17 cellular contexts compared by ENCODE assay signal in genomic region chr1:70090146-70090545, GRCh38.
DNase-seq lines count a peak whose midpoint lies in the region; ATAC-seq and TF ChIP-seq lines count a peak whose summit lies in the region.
"Had no signal": no experiment of that assay in that cellular context is flagged by ENCODE, and none has a peak within 500 bp of the region (broad histone marks: within the 10 kb centered on the region; RNA-seq: fewer than 3 reads in every experiment).

No MANE protein-coding gene starts in this region.

- H4K20me1 ChIP-seq in fibroblast of lung (ENCODE audit: control insufficient read depth, extremely low read depth, insufficient read depth, low read length), result no peaks in the 10 kb centered on the region

- H3K9me3 ChIP-seq in RWPE2 (ENCODE audit: severe bottlenecking) (no peaks in the 10 kb centered on the region), fibroblast of lung (ENCODE audit: control insufficient read depth, insufficient read depth, low read depth, low read length) (no peaks in the 10 kb centered on the region)

- H3K36me3 ChIP-seq in RWPE2 (ENCODE audit: low read depth), result no peaks in the 10 kb centered on the region
- H3K36me3 ChIP-seq in fibroblast of lung (ENCODE audit: control insufficient read depth, insufficient read depth, low read length), result no peaks in the 10 kb centered on the region

- TF ChIP-seq CTCF in RWPE2 (IDR thresholded peaks at IDR 0.05; ENCODE audit: poor library complexity, severe bottlenecking) (no peak), fibroblast of lung (conservative IDR thresholded peaks at IDR 0.05 in 1 of 2, IDR thresholded peaks at IDR 0.05 in 1 of 2; ENCODE audit: low read depth in 1 of 2, low read length in 2 of 2) (no peak)

- H3K9ac ChIP-seq in fibroblast of lung (ENCODE audit: insufficient read depth, low read length), result no peak overlapping the region

- no peak overlapping the region for H2AFZ ChIP-seq in fibroblast of lung (ENCODE audit: low read length)

- ATAC-seq in RWPE2 (ENCODE audit: low read depth) (no peak), HG03439 (IDR thresholded peaks at IDR 0.05; ENCODE audit: unreplicated experiment) (no peak)

- H3K4me3 ChIP-seq in RWPE2 (ENCODE audit: severe bottlenecking) (no peak overlapping the region), fibroblast of lung (replicated peaks in 1 of 4; ENCODE audit: control extremely low read depth in 1 of 4, insufficient read depth in 1 of 4, low read depth in 3 of 4, low read length in 4 of 4) (no peak overlapping the region)
- H3K4me3 ChIP-seq: SK-N-MC had no signal

- H3K27ac ChIP-seq in RWPE2 (ENCODE audit: poor library complexity, severe bottlenecking), result peak overlapping the region; percentile 58
- no peak overlapping the region for H3K27ac ChIP-seq in fibroblast of lung (ENCODE audit: insufficient read depth, low read length)
- H3K27ac ChIP-seq: SK-N-MC had no signal

- H3K4me2 ChIP-seq in fibroblast of lung (ENCODE audit: extremely low read depth, insufficient read depth, low read length), result no peak overlapping the region

- no peaks in the 10 kb centered on the region for H3K79me2 ChIP-seq in fibroblast of lung (ENCODE audit: control insufficient read depth, insufficient read depth, low read length)

- DNase-seq in EH (ENCODE audit: low read depth) (peak; percentile 59), RWPE2 (ENCODE audit: low spot score) (no peak), fibroblast of lung (ENCODE audit: low read depth in 2 of 2) (peak; percentile 6 to 12), non-pigmented ciliary epithelial cell (ENCODE audit: low read depth) (peak; percentile 27), SHP77 treated with DMSO at 0.1 percent for 48 hours (lab: John Stamatoyannopoulos, UW) (no peak), DMS53 treated with DMSO at 0.1 percent for 48 hours (lab: John Stamatoyannopoulos, UW; ENCODE audit: unreplicated experiment) (no peak)
- DNase-seq in effector CD8-positive, alpha-beta T cell (lab: John Stamatoyannopoulos, UW), result no peak
- DNase-seq: H9, MV-4-11, NCI-H1105 treated with DMSO at 0.1 percent for 48 hours, NCI-H1694, NCI-H2081, NCI-H2171 treated with DMSO at 0.1 percent for 48 hours, NCI-H524 treated with DMSO at 0.1 percent for 48 hours, Right ventricle myocardium superior had no signal

- H3K4me1 ChIP-seq in RWPE2 (ENCODE audit: insufficient read depth, poor library complexity, severe bottlenecking) (peaks cover 17% of the 10 kb centered on the region), fibroblast of lung (ENCODE audit: control insufficient read depth, extremely low read depth, insufficient read depth, low read length) (peaks cover 9% of the 10 kb centered on the region)

- H3K27me3 ChIP-seq in RWPE2 (ENCODE audit: insufficient read depth, poor library complexity, severe bottlenecking), result no peaks in the 10 kb centered on the region
- no peaks in the 10 kb centered on the region for H3K27me3 ChIP-seq in fibroblast of lung (ENCODE audit: control insufficient read depth, insufficient read depth, low read length)

Comparison
In these comparisons a context has a peak if more than half of its experiments do, and no peak if none do; other contexts are left out.
1. DNase-seq: peak in EH (single experiment), fibroblast of lung (2 of 2) and non-pigmented ciliary epithelial cell (single experiment); none in RWPE2 (single experiment), effector CD8-positive, alpha-beta T cell (single experiment), SHP77 treated with DMSO at 0.1 percent for 48 hours (single experiment) and DMS53 treated with DMSO at 0.1 percent for 48 hours (single experiment).